10 cellular contexts compared by ENCODE assay signal in the genomic region with DNA sequence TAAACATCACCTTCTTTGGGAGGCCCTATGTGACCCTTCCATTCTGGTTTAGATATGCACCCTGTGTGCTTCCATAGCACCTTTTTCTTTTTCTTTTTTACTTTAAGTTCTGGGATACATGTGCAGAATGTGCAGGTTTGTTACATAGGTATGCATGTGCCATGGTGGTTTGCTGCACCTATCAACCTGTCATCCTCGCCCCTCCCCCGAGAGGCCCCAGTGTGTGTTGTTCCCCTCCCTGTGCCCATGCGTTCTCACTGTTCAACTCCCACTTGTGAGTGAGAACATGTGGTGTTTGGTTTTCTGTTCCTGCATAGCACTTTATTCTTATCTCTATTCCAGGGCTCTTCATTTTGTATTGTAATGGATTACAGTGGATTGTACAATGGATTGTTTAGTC. TPM values are rescaled to one million over a fixed set of nuclear protein-coding genes. Genes with fewer than 3 reads are reported as not detected.
DNase-seq lines count a peak whose midpoint lies in the region; ATAC-seq and TF ChIP-seq lines count a peak whose summit lies in the region.
"Not testable (repeated sequence)": the region's sequence is repeated elsewhere in the genome, so short reads cannot be mapped to it uniquely, and the experiment has no call there.
"Had no signal": no experiment of that assay in that cellular context is flagged by ENCODE, and none has a peak within 500 bp of the region (broad histone marks: within the 10 kb centered on the region; RNA-seq: fewer than 3 reads in every experiment).

No MANE protein-coding gene starts in this region.

- DNase-seq in GM12865 (ENCODE audit: low read depth) = peak; percentile 16
- DNase-seq in activated CD8-positive, alpha-beta T cell treated with anti-CD3 and anti-CD28 coated beads, Interleukin-2, amount 10 ng/mL, durations not matched to agents 7 days and 5 days = peak; percentile 38
- peak; percentile 46 for DNase-seq in activated naive CD4-positive, alpha-beta T cell treated with anti-CD3 and anti-CD28 coated beads, Interleukin-2, amount 50 U/mL, for 16 hours
- DNase-seq in effector memory CD8-positive, alpha-beta T cell; type B pancreatic cell (ENCODE audit: extremely low spot score, unreplicated experiment): not testable (repeated sequence)
- peak; percentile 7 to 19 for DNase-seq in stimulated activated CD4-positive, alpha-beta T cell treated with anti-CD3 and anti-CD28 coated beads, Interleukin-2, amount 100 ng/mL, for 48 hours

- not testable (repeated sequence) for TF ChIP-seq CTCF in GM12865 (IDR thresholded peaks at IDR 0.05; ENCODE audit: insufficient read depth, low read depth, low read length, missing control alignments); nephron (IDR thresholded peaks at IDR 0.05; ENCODE audit: unreplicated experiment in 3 of 3); type B pancreatic cell (conservative IDR thresholded peaks at IDR 0.05)

- peak overlapping the region; percentile 72 for H3K4me3 Mint-ChIP-seq in T-helper 1 cell treated with Interleukin-12 subunit alpha and Interleukin-12 subunit beta and Interleukin-4 antibody, amounts not matched to agents 30 μg/mL and 1 μg/mL, for 36 hours
- peak overlapping the region; percentile 95 for H3K4me3 Mint-ChIP-seq in activated CD8-positive, alpha-beta T cell treated with anti-CD3 and anti-CD28 coated beads, Interleukin-2, amount 10 ng/mL, durations not matched to agents 7 days and 5 days
- peak overlapping the region; percentile 82 to 97 for H3K4me3 Mint-ChIP-seq in effector memory CD8-positive, alpha-beta T cell
- peak overlapping the region; percentile 75 to 99 (median 79) for H3K4me3 Mint-ChIP-seq in nephron
- peak overlapping the region; percentile 69 for H3K4me3 Mint-ChIP-seq in type B pancreatic cell

- not testable (repeated sequence) for H3K27me3 Mint-ChIP-seq in T-helper 1 cell treated with Interleukin-12 subunit alpha and Interleukin-12 subunit beta and Interleukin-4 antibody, amounts not matched to agents 30 μg/mL and 1 μg/mL, for 36 hours (ENCODE audit: low read depth); activated CD8-positive, alpha-beta T cell treated with anti-CD3 and anti-CD28 coated beads, Interleukin-2, amount 10 ng/mL, durations not matched to agents 7 days and 5 days (ENCODE audit: low read depth); effector memory CD8-positive, alpha-beta T cell; nephron (ENCODE audit: low read depth); type B pancreatic cell

- CTCF ChIA-PET in activated CD8-positive, alpha-beta T cell treated with anti-CD3 and anti-CD28 coated beads, Interleukin-2, amount 10 ng/mL, durations not matched to agents 7 days and 5 days (lab: Charles Lee) = not testable (repeated sequence)

- peaks cover 21% of the 10 kb centered on the region for H3K36me3 Mint-ChIP-seq in T-helper 1 cell treated with Interleukin-12 subunit alpha and Interleukin-12 subunit beta and Interleukin-4 antibody, amounts not matched to agents 30 μg/mL and 1 μg/mL, for 36 hours (ENCODE audit: low read depth)
- H3K36me3 Mint-ChIP-seq in activated CD8-positive, alpha-beta T cell treated with anti-CD3 and anti-CD28 coated beads, Interleukin-2, amount 10 ng/mL, durations not matched to agents 7 days and 5 days (ENCODE audit: low read depth) = peaks cover 35% of the 10 kb centered on the region
- peaks cover 33% of the 10 kb centered on the region for H3K36me3 Mint-ChIP-seq in effector memory CD8-positive, alpha-beta T cell (ENCODE audit: insufficient read depth)
- not testable (repeated sequence) for H3K36me3 Mint-ChIP-seq in nephron (ENCODE audit: low read depth)
- H3K36me3 Mint-ChIP-seq in type B pancreatic cell = peaks cover 21% of the 10 kb centered on the region

- not testable (repeated sequence) for ATAC-seq in activated CD8-positive, alpha-beta T cell treated with anti-CD3 and anti-CD28 coated beads, Interleukin-2, amount 10 ng/mL, durations not matched to agents 7 days and 5 days; effector memory CD8-positive, alpha-beta T cell (replicated peaks)

- H3K4me3 ChIP-seq in GM12865 (ENCODE audit: low read depth, low read length) = not testable (repeated sequence)

- peak overlapping the region; percentile 78 for H3K27ac Mint-ChIP-seq in T-helper 1 cell treated with Interleukin-12 subunit alpha and Interleukin-12 subunit beta and Interleukin-4 antibody, amounts not matched to agents 30 μg/mL and 1 μg/mL, for 36 hours
- H3K27ac Mint-ChIP-seq in activated CD8-positive, alpha-beta T cell treated with anti-CD3 and anti-CD28 coated beads, Interleukin-2, amount 10 ng/mL, durations not matched to agents 7 days and 5 days = peak overlapping the region; percentile 55
- H3K27ac Mint-ChIP-seq in effector memory CD8-positive, alpha-beta T cell = peak overlapping the region; percentile 92 to 99
- peak overlapping the region in 2 of 3 experiments; percentile 52 to 77 for H3K27ac Mint-ChIP-seq in nephron
- peak overlapping the region; percentile 56 for H3K27ac Mint-ChIP-seq in type B pancreatic cell

- POLR2A ChIA-PET in activated CD8-positive, alpha-beta T cell treated with anti-CD3 and anti-CD28 coated beads, Interleukin-2, amount 10 ng/mL, durations not matched to agents 7 days and 5 days (lab: Charles Lee) = interaction anchor here (0.7 to 2.4 kb wide), 2 partner anchors 57 to 59 kb away, joined by 3 to 5 read pairs; no protein-coding TSS in a partner anchor

- H3K9me3 Mint-ChIP-seq in T-helper 1 cell treated with Interleukin-12 subunit alpha and Interleukin-12 subunit beta and Interleukin-4 antibody, amounts not matched to agents 30 μg/mL and 1 μg/mL, for 36 hours; activated CD8-positive, alpha-beta T cell treated with anti-CD3 and anti-CD28 coated beads, Interleukin-2, amount 10 ng/mL, durations not matched to agents 7 days and 5 days (ENCODE audit: insufficient read depth); effector memory CD8-positive, alpha-beta T cell; nephron; type B pancreatic cell: not testable (repeated sequence)

- H3K4me1 Mint-ChIP-seq in T-helper 1 cell treated with Interleukin-12 subunit alpha and Interleukin-12 subunit beta and Interleukin-4 antibody, amounts not matched to agents 30 μg/mL and 1 μg/mL, for 36 hours (ENCODE audit: low read depth) = peaks cover 44% of the 10 kb centered on the region
- H3K4me1 Mint-ChIP-seq in activated CD8-positive, alpha-beta T cell treated with anti-CD3 and anti-CD28 coated beads, Interleukin-2, amount 10 ng/mL, durations not matched to agents 7 days and 5 days (ENCODE audit: low read depth) = peaks cover 68% of the 10 kb centered on the region
- peaks cover 36 to 62% of the 10 kb centered on the region in 2 donors for H3K4me1 Mint-ChIP-seq in effector memory CD8-positive, alpha-beta T cell (ENCODE audit: low read depth in 2 of 2)
- H3K4me1 Mint-ChIP-seq in nephron = peaks cover 38% of the 10 kb centered on the region
- H3K4me1 Mint-ChIP-seq in type B pancreatic cell (ENCODE audit: unreplicated experiment) = not testable (repeated sequence)

RNA-seq across cellular contexts. Expression of gene NECAP1, which starts 2.3 kb away (rescaled TPM):
- total RNA-seq in activated CD8-positive, alpha-beta T cell treated with anti-CD3 and anti-CD28 coated beads, Interleukin-2, amount 10 ng/mL, durations not matched to agents 7 days and 5 days = 10 to 100 TPM; 31.9 to 34.3 TPM
- 26.9 and 61.4 TPM in 2 replicates for total RNA-seq in type B pancreatic cell (ENCODE audit: low replicate concordance)

RNA-seq across cellular contexts. Expression of gene C3AR1, which starts 18.2 kb away (rescaled TPM):
- 1 to 10 TPM; 8.8 to 9.1 TPM for total RNA-seq in activated CD8-positive, alpha-beta T cell treated with anti-CD3 and anti-CD28 coated beads, Interleukin-2, amount 10 ng/mL, durations not matched to agents 7 days and 5 days
- not detected in 2 replicates for total RNA-seq in type B pancreatic cell (ENCODE audit: low replicate concordance)
- total RNA-seq: PC-9 had no signal

RNA-seq across cellular contexts. Expression of gene CLEC4A, which starts 39.1 kb away (rescaled TPM):
- under 1 TPM in 1 of 2 experiments, not detected in 1; 0.34 TPM for total RNA-seq in activated CD8-positive, alpha-beta T cell treated with anti-CD3 and anti-CD28 coated beads, Interleukin-2, amount 10 ng/mL, durations not matched to agents 7 days and 5 days
- 0.29 TPM in 1 of 2 replicates, not detected in the other for total RNA-seq in type B pancreatic cell (ENCODE audit: low replicate concordance)
- total RNA-seq: IMR-90, PC-9 had no signal

RNA-seq across cellular contexts. Expression of gene FOXJ2, which starts 51.8 kb away (rescaled TPM):
- 10 to 100 TPM; 16.9 to 17.1 TPM for total RNA-seq in activated CD8-positive, alpha-beta T cell treated with anti-CD3 and anti-CD28 coated beads, Interleukin-2, amount 10 ng/mL, durations not matched to agents 7 days and 5 days
- 15.6 and 35.5 TPM in 2 replicates for total RNA-seq in type B pancreatic cell (ENCODE audit: low replicate concordance)
